In the genomic region with DNA sequence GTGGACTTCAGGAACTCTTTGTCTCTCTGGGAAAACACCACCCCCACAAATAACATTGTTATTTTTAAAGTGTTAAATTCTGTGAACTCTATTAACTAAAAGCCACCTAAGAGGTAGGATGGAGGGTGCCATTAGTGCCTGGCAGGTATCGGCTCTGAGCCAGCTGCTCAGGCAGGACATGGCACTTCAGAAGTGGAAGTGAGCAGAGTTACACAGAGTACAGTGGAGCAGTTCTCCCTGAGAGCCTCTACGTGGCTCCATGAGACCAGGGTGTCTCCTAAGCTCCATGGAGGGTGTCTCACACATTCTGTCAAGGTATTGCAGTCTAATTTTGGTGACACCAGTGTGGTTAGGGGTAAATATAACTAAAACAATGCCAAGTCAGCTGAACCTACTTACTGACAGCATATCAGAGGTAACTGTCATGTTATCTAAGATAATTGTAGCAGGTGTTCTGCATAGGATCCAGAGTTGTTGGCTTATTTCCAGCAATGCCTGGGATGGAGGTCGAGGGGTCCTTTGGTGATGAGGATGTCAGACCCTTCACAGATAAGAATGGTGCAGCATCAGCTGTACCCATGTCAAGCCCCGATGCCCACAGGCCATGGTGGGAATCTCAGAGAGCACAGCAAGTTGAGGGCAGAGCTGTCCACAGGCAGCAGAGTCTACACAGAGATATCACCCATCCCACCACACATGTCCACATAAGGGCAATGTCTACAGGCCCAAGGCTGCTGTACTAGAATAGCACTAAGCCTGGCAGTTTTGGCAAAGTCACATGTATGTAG, we compare ENCODE assay signal across 17 cellular contexts.
"Had no signal": no experiment of that assay in that cellular context is flagged by ENCODE, and none has a peak within 500 bp of the region (broad histone marks: within the 10 kb centered on the region; RNA-seq: fewer than 3 reads in every experiment).

No MANE protein-coding gene starts in this region.

- DNase-seq: activated CD4-positive, alpha-beta T cell treated with anti-CD3 and anti-CD28 coated beads for 48 hours; activated CD8-positive, alpha-beta memory T cell treated with anti-CD3 and anti-CD28 coated beads for 24 hours; activated naive CD4-positive, alpha-beta T cell treated with anti-CD3 and anti-CD28 coated beads for 36 hours; central memory CD4-positive, alpha-beta T cell; cortex of kidney; effector CD8-positive, alpha-beta T cell; gastrocnemius medialis; heart right ventricle; small intestine; transverse colon had no signal

- H3K9me3 Mint-ChIP-seq: activated naive CD4-positive, alpha-beta T cell treated with anti-CD3 and anti-CD28 coated beads for 36 hours; activated T-helper 17 cell treated with anti-CD3 and anti-CD28 coated beads, Interleukin-2, amount 50 U/mL, for 72 hours; mesothelial cell of epicardium; neural crest cell; stimulated activated memory B cell treated with anti-CD40 and anti-IgM and Interleukin-4, amounts not matched to agents 10 μg/mL and 1 μg/mL and 100 μg/mL, for 72 hours; T-helper 1 cell treated with Interleukin-12 subunit alpha and Interleukin-12 subunit beta and Interleukin-4 antibody, amounts not matched to agents 30 μg/mL and 1 μg/mL, for 36 hours had no signal

- H3K4me3 ChIP-seq: gastrocnemius medialis, heart right ventricle, transverse colon had no signal

- H3K4me1 ChIP-seq: transverse colon had no signal

- H3K9me3 ChIP-seq: gastrocnemius medialis, heart right ventricle, transverse colon had no signal

- H3K4me3 Mint-ChIP-seq: activated naive CD4-positive, alpha-beta T cell treated with anti-CD3 and anti-CD28 coated beads for 36 hours; activated T-helper 17 cell treated with anti-CD3 and anti-CD28 coated beads, Interleukin-2, amount 50 U/mL, for 72 hours; mesothelial cell of epicardium; neural crest cell; stimulated activated memory B cell treated with anti-CD40 and anti-IgM and Interleukin-4, amounts not matched to agents 10 μg/mL and 1 μg/mL and 100 μg/mL, for 72 hours; T-helper 1 cell treated with Interleukin-12 subunit alpha and Interleukin-12 subunit beta and Interleukin-4 antibody, amounts not matched to agents 30 μg/mL and 1 μg/mL, for 36 hours had no signal

- H3K27me3 Mint-ChIP-seq: activated T-helper 17 cell treated with anti-CD3 and anti-CD28 coated beads, Interleukin-2, amount 50 U/mL, for 72 hours; stimulated activated memory B cell treated with anti-CD40 and anti-IgM and Interleukin-4, amounts not matched to agents 10 μg/mL and 1 μg/mL and 100 μg/mL, for 72 hours had no signal

- H3K36me3 ChIP-seq: heart right ventricle, transverse colon had no signal

- H3K36me3 Mint-ChIP-seq: mesothelial cell of epicardium; stimulated activated memory B cell treated with anti-CD40 and anti-IgM and Interleukin-4, amounts not matched to agents 10 μg/mL and 1 μg/mL and 100 μg/mL, for 72 hours had no signal

- H3K4me1 Mint-ChIP-seq: activated T-helper 17 cell treated with anti-CD3 and anti-CD28 coated beads, Interleukin-2, amount 50 U/mL, for 72 hours; mesothelial cell of epicardium; stimulated activated memory B cell treated with anti-CD40 and anti-IgM and Interleukin-4, amounts not matched to agents 10 μg/mL and 1 μg/mL and 100 μg/mL, for 72 hours had no signal

- H3K27ac ChIP-seq: gastrocnemius medialis, heart right ventricle, parathyroid adenoma, transverse colon had no signal

- H2AFZ ChIP-seq: parathyroid adenoma had no signal

- FAIRE-seq: islet of Langerhans, small intestine had no signal

- H3K9ac ChIP-seq: parathyroid adenoma had no signal

- H3K27me3 ChIP-seq: gastrocnemius medialis, transverse colon had no signal

- H3K79me2 ChIP-seq: parathyroid adenoma had no signal

- H3K27ac Mint-ChIP-seq: activated naive CD4-positive, alpha-beta T cell treated with anti-CD3 and anti-CD28 coated beads for 36 hours; activated T-helper 17 cell treated with anti-CD3 and anti-CD28 coated beads, Interleukin-2, amount 50 U/mL, for 72 hours; mesothelial cell of epicardium; stimulated activated memory B cell treated with anti-CD40 and anti-IgM and Interleukin-4, amounts not matched to agents 10 μg/mL and 1 μg/mL and 100 μg/mL, for 72 hours; T-helper 1 cell treated with Interleukin-12 subunit alpha and Interleukin-12 subunit beta and Interleukin-4 antibody, amounts not matched to agents 30 μg/mL and 1 μg/mL, for 36 hours had no signal
